Comparison of ENCODE assay signal across 23 cellular contexts in the genomic region with DNA sequence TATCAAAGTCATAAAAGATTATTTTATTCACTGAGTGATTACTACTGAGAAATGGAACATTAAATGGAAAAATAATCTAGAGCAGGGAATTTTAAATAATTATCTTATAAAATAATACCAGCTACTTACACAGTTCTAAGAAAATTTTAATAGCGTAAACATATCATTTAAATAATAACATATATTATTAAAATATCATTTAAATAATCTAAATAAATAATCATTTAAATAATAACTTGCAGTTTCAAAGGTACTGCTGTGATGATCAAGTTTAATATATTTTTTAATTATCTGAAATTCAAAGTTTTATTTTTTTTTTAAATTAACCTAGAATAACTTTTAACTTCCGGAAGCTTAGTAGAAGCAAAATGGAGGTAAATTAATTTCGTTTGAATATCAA.
"Had no signal": no experiment of that assay in that cellular context is flagged by ENCODE, and none has a peak within 500 bp of the region (broad histone marks: within the 10 kb centered on the region; RNA-seq: fewer than 3 reads in every experiment).

No MANE protein-coding gene starts in this region.

- H3K27ac Mint-ChIP-seq: IgD-negative memory B cell had no signal

- DNase-seq: Kasumi-1, MM.1S, NCI-H1105, NCI-H1436 treated with DMSO at 0.1 percent for 48 hours, NCI-H1694, NCI-H187 treated with DMSO at 0.1 percent for 48 hours, NCI-H2081, NCI-H2107, NCI-H226, NCI-H446, NCI-H510A, NCI-H524 treated with DMSO at 0.1 percent for 48 hours, NCI-H69, NCI-H774, PC-3, SHP77 treated with DMSO at 0.1 percent for 48 hours, SJCRH30 had no signal

- H3K36me3 ChIP-seq: SJCRH30 had no signal

- H3K4me1 Mint-ChIP-seq: IgD-negative memory B cell had no signal

- H3K4me1 ChIP-seq: SJCRH30 had no signal

- H3K27me3 ChIP-seq: SJCRH30 had no signal

- H3K4me3 Mint-ChIP-seq: IgD-negative memory B cell had no signal

- H3K9me3 ChIP-seq: SJCRH30 had no signal

- FAIRE-seq: K562 had no signal

- H3K36me3 Mint-ChIP-seq: IgD-negative memory B cell had no signal

- H3K27me3 Mint-ChIP-seq: IgD-negative memory B cell had no signal

- ATAC-seq: K562, Panc1, PC-3, Right ventricle myocardium inferior, SK-N-SH treated with all-trans-retinoic acid at 6 μM for 48 hours had no signal

- H3K4me3 ChIP-seq: K562, SJCRH30 had no signal

- H3K27ac ChIP-seq: KMS-11, SJCRH30 had no signal
